1 cellular context compared by ENCODE assay signal in genomic region chr3:126342991-126343661, GRCh38.
TF ChIP-seq lines count a peak whose summit lies in the region.

No MANE protein-coding gene starts in this region.

TF ChIP-seq in H1, 55 proteins besides CTCF, POLR2A, EP300 and RAD21:
- TF ChIP-seq, protein P1, sequence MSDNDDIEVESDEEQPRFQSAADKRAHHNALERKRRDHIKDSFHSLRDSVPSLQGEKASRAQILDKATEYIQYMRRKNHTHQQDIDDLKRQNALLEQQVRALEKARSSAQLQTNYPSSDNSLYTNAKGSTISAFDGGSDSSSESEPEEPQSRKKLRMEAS (IDR thresholded peaks at IDR 0.05) = peak; percentile 51
- TF ChIP-seq KDM1A (IDR thresholded peaks at IDR 0.05; ENCODE audit: borderline replicate concordance, low read length) = no peak
